17 cellular contexts compared by ENCODE assay signal in genomic region chr17:12721581-12721980, GRCh38. TPM values are rescaled to one million over a fixed set of nuclear protein-coding genes. Genes with fewer than 3 reads are reported as not detected.
A peak's percentile ranks its signal among the peaks of the same experiment; 100 is the strongest.
DNase-seq lines count a peak whose midpoint lies in the region; ATAC-seq and TF ChIP-seq lines count a peak whose summit lies in the region.
"Had no signal": no experiment of that assay in that cellular context is flagged by ENCODE, and none has a peak within 500 bp of the region (broad histone marks: within the 10 kb centered on the region; RNA-seq: fewer than 3 reads in every experiment).

No MANE protein-coding gene starts in this region.

- H4K20me1 ChIP-seq in MM.1S (ENCODE audit: insufficient read depth, low read length) = no peaks in the 10 kb centered on the region
- H4K20me1 ChIP-seq: BLaER1 had no signal

- H3K4me1 ChIP-seq in cardiac muscle cell (ENCODE audit: low read depth) (peaks cover 29% of the 10 kb centered on the region), vagina (no peaks in the 10 kb centered on the region), MM.1S (ENCODE audit: low read length) (no peaks in the 10 kb centered on the region), Peyer's patch (no peaks in the 10 kb centered on the region)
- H3K4me1 ChIP-seq: BLaER1 had no signal

- no peak overlapping the region for H3K9ac ChIP-seq in MM.1S (ENCODE audit: low read length)
- H3K9ac ChIP-seq: BLaER1 had no signal

- TF ChIP-seq CTCF in cardiac muscle cell (IDR thresholded peaks at IDR 0.05; ENCODE audit: low read depth, low read length) (no peak), vagina (IDR thresholded peaks at IDR 0.05) (no peak), MM.1S (IDR thresholded peaks at IDR 0.05; ENCODE audit: low read length) (no peak), Peyer's patch (IDR thresholded peaks at IDR 0.05) (no peak)

- H3K4me3 ChIP-seq in cardiac muscle cell (no peak overlapping the region), MG63 (no peak overlapping the region), vagina (no peak overlapping the region), MM.1S (ENCODE audit: low read length) (no peak overlapping the region), Peyer's patch (no peak overlapping the region)
- H3K4me3 ChIP-seq: BLaER1 had no signal

- no peak overlapping the region for H2AFZ ChIP-seq in MM.1S (ENCODE audit: low read length)

- H3K79me2 ChIP-seq in MM.1S (ENCODE audit: low read length) = no peaks in the 10 kb centered on the region

- H3K36me3 ChIP-seq in cardiac muscle cell = peaks cover 54% of the 10 kb centered on the region
- no peaks in the 10 kb centered on the region for H3K36me3 ChIP-seq in MG63
- H3K36me3 ChIP-seq in vagina = no peaks in the 10 kb centered on the region
- no peaks in the 10 kb centered on the region for H3K36me3 ChIP-seq in MM.1S (replicated peaks; ENCODE audit: insufficient read depth, low read length)
- no peaks in the 10 kb centered on the region for H3K36me3 ChIP-seq in Peyer's patch
- H3K36me3 ChIP-seq: BLaER1 had no signal

- H3F3A ChIP-seq in MM.1S (ENCODE audit: insufficient read depth, low read length) = no peaks in the 10 kb centered on the region

- no peak overlapping the region for H3K27ac Mint-ChIP-seq in stimulated activated effector memory CD8-positive, alpha-beta T cell treated with anti-CD3 and anti-CD28 coated beads, Interleukin-12 subunit alpha, Interleukin-12 subunit beta, amount 100 ng/mL, for 72 hours
- H3K27ac Mint-ChIP-seq: CD14-positive monocyte; CD4-positive, alpha-beta memory T cell; H9 had no signal

- H3K9me2 ChIP-seq in MM.1S (replicated peaks; ENCODE audit: insufficient read depth, low read length) = no peaks in the 10 kb centered on the region

- H3K36me3 Mint-ChIP-seq in stimulated activated effector memory CD8-positive, alpha-beta T cell treated with anti-CD3 and anti-CD28 coated beads, Interleukin-12 subunit alpha, Interleukin-12 subunit beta, amount 100 ng/mL, for 72 hours = no peaks in the 10 kb centered on the region
- H3K36me3 Mint-ChIP-seq: CD14-positive monocyte; CD4-positive, alpha-beta memory T cell had no signal

- H3K4me1 Mint-ChIP-seq in stimulated activated effector memory CD8-positive, alpha-beta T cell treated with anti-CD3 and anti-CD28 coated beads, Interleukin-12 subunit alpha, Interleukin-12 subunit beta, amount 100 ng/mL, for 72 hours = no peaks in the 10 kb centered on the region
- H3K4me1 Mint-ChIP-seq: CD14-positive monocyte; CD4-positive, alpha-beta memory T cell had no signal

- no peak for ATAC-seq in Right ventricle myocardium inferior
- ATAC-seq in stimulated activated effector memory CD8-positive, alpha-beta T cell treated with anti-CD3 and anti-CD28 coated beads, Interleukin-12 subunit alpha, Interleukin-12 subunit beta, amount 100 ng/mL, for 72 hours = peak; percentile 19
- no peak for ATAC-seq in HG03442 (IDR thresholded peaks at IDR 0.05; ENCODE audit: unreplicated experiment)

- intact Hi-C loops in Right ventricle myocardium inferior (cut with DNase I) = no loop called here
- intact Hi-C loops in vagina (cut with DNase I) = loop anchor here (5.0 kb wide), 1 partner anchor 54 kb away; the partner anchor contains the start of gene MYOCD

- H3K27ac ChIP-seq in cardiac muscle cell = peak overlapping the region; percentile 88
- no peak overlapping the region for H3K27ac ChIP-seq in vagina
- no peak overlapping the region for H3K27ac ChIP-seq in MM.1S (ENCODE audit: low read length)
- no peak overlapping the region for H3K27ac ChIP-seq in Peyer's patch
- H3K27ac ChIP-seq: BLaER1 had no signal

- H3K4me2 ChIP-seq in MM.1S (ENCODE audit: low read depth, low read length) = no peak overlapping the region
- H3K4me2 ChIP-seq: BLaER1 had no signal

- no peak overlapping the region for H3K4me3 Mint-ChIP-seq in stimulated activated effector memory CD8-positive, alpha-beta T cell treated with anti-CD3 and anti-CD28 coated beads, Interleukin-12 subunit alpha, Interleukin-12 subunit beta, amount 100 ng/mL, for 72 hours
- H3K4me3 Mint-ChIP-seq: CD14-positive monocyte; CD4-positive, alpha-beta memory T cell; H9 had no signal

- DNase-seq in cardiac muscle cell (ENCODE audit: low read depth in 1 of 2, low spot score in 1 of 2) (no peak), Right ventricle myocardium inferior (ENCODE audit: missing footprints) (no peak), MG63 (peak; percentile 9), vagina (ENCODE audit: extremely low spot score in 2 of 2) (peak; percentile 34 to 42), MM.1S (no peak), Peyer's patch (no peak)
- DNase-seq in stimulated activated effector memory CD8-positive, alpha-beta T cell treated with anti-CD3 and anti-CD28 coated beads, Interleukin-12 subunit alpha, Interleukin-12 subunit beta, amount 100 ng/mL, for 72 hours (ENCODE audit: low spot score in 2 of 2) = no peak
- DNase-seq: 8988T; CD4-positive, alpha-beta memory T cell; DMS153; DMS79; H9 had no signal

- H3K9me3 ChIP-seq in cardiac muscle cell (ENCODE audit: low read depth) (no peaks in the 10 kb centered on the region), MG63 (no peaks in the 10 kb centered on the region), vagina (no peaks in the 10 kb centered on the region), MM.1S (replicated peaks; ENCODE audit: insufficient read depth, low read length) (no peaks in the 10 kb centered on the region), Peyer's patch (no peaks in the 10 kb centered on the region)
- H3K9me3 ChIP-seq: BLaER1 had no signal

- H3K27me3 ChIP-seq in cardiac muscle cell = no peaks in the 10 kb centered on the region
- no peaks in the 10 kb centered on the region for H3K27me3 ChIP-seq in MG63
- H3K27me3 ChIP-seq in vagina = no peaks in the 10 kb centered on the region
- H3K27me3 ChIP-seq in MM.1S (replicated peaks; ENCODE audit: insufficient read depth, low read length) = no peaks in the 10 kb centered on the region
- no peaks in the 10 kb centered on the region for H3K27me3 ChIP-seq in Peyer's patch
- H3K27me3 ChIP-seq: BLaER1 had no signal

- H3K9me3 Mint-ChIP-seq in stimulated activated effector memory CD8-positive, alpha-beta T cell treated with anti-CD3 and anti-CD28 coated beads, Interleukin-12 subunit alpha, Interleukin-12 subunit beta, amount 100 ng/mL, for 72 hours = peaks cover 9% of the 10 kb centered on the region

- TF ChIP-seq POLR2A in vagina (IDR thresholded peaks at IDR 0.05) = no peak
- no peak for TF ChIP-seq POLR2A in Peyer's patch (IDR thresholded peaks at IDR 0.05)

RNA-seq across cellular contexts. Expression of gene MYOCD, which starts 55.9 kb away (rescaled TPM):
- total RNA-seq in cardiac muscle cell = 122 and 160 TPM in 2 replicates
- polyA plus RNA-seq in cardiac muscle cell = 70.8 and 93.1 TPM in 2 replicates
- 37.6 TPM for total RNA-seq in Right ventricle myocardium inferior
- 0.10 TPM in 1 of 2 replicates, not detected in the other for total RNA-seq in MG63 (2014; rRNA removed; shearing (Covaris generic); ENCODE audit: low replicate concordance)
- 26.5 TPM for total RNA-seq in vagina
- 1 to 10 TPM; 1.2 to 5.2 (median 3.4) TPM for total RNA-seq in Peyer's patch
- total RNA-seq: A673; CD4-positive, alpha-beta memory T cell; G401 had no signal
- polyA plus RNA-seq: CD14-positive monocyte; CD4-positive, alpha-beta memory T cell had no signal

Comparison
In these comparisons a context has a peak if more than half of its experiments do, and no peak if none do; other contexts are left out.
1. DNase-seq: peak in MG63 (single experiment) and vagina (2 of 2); none in cardiac muscle cell (0 of 2), Right ventricle myocardium inferior (single experiment), stimulated activated effector memory CD8-positive, alpha-beta T cell treated with anti-CD3 and anti-CD28 coated beads, Interleukin-12 subunit alpha, Interleukin-12 subunit beta, amount 100 ng/mL, for 72 hours (0 of 2), MM.1S (single experiment) and Peyer's patch (0 of 3).